Comparison of ENCODE assay signal across 8 cellular contexts in genomic region chr15:75673426-75674247, GRCh38. TPM values are rescaled to one million over a fixed set of nuclear protein-coding genes. Genes with fewer than 3 reads are reported as not detected.
A peak's percentile ranks its signal among the peaks of the same experiment; 100 is the strongest.
DNase-seq lines count a peak whose midpoint lies in the region; ATAC-seq and TF ChIP-seq lines count a peak whose summit lies in the region.
"Had no signal": no experiment of that assay in that cellular context is flagged by ENCODE, and none has a peak within 500 bp of the region (broad histone marks: within the 10 kb centered on the region; RNA-seq: fewer than 3 reads in every experiment).

No MANE protein-coding gene starts in this region.

- H3K4me1 ChIP-seq in NT2/D1 (ENCODE audit: insufficient read depth, insufficient read length) (peaks cover 36% of the 10 kb centered on the region), endodermal cell (ENCODE audit: control insufficient read depth, insufficient read depth, low read length) (peaks cover 14% of the 10 kb centered on the region)

- WGBS in endodermal cell (ENCODE audit: insufficient coverage in 1 of 2, insufficient read length in 1 of 2), 2 experiments = 97% methylated on average over 4 to 10 of the region's 10 CpGs

- peaks cover under 1% of the 10 kb centered on the region for H3K36me3 Mint-ChIP-seq in endodermal cell (ENCODE audit: low read depth)

- H3K9me3 Mint-ChIP-seq in endodermal cell = no peaks in the 10 kb centered on the region
- H3K9me3 Mint-ChIP-seq: activated T-helper 1 cell treated with anti-CD3 and anti-CD28 coated beads, Interleukin-12 subunit alpha, Interleukin-12 subunit beta, Interleukin-2, Interleukin-4 antibody, amounts not matched to agents 30 ng/mL and 10 ng/mL and 1 ng/mL, durations not matched to agents 14 hours and 24 hours and 36 hours had no signal

- peak overlapping the region; percentile 34 for H3K27ac ChIP-seq in endodermal cell (ENCODE audit: low read depth, low read length)

- H3K9me3 ChIP-seq in NT2/D1 (ENCODE audit: insufficient read depth, low read length) (no peaks in the 10 kb centered on the region), endodermal cell (ENCODE audit: control insufficient read depth, low read length) (no peaks in the 10 kb centered on the region)

- H3K27me3 ChIP-seq in NT2/D1 (ENCODE audit: insufficient read depth, insufficient read length) = no peaks in the 10 kb centered on the region
- H3K27me3 ChIP-seq in endodermal cell (ENCODE audit: control insufficient read depth, insufficient read depth, low read length, poor library complexity, severe bottlenecking) = no peaks in the 10 kb centered on the region

- peak overlapping the region; percentile 1 for H3K4me3 ChIP-seq in NT2/D1 (ENCODE audit: insufficient read length, low read depth)
- no peak overlapping the region for H3K4me3 ChIP-seq in endodermal cell (ENCODE audit: low read length)

- H3K9ac ChIP-seq in NT2/D1 (ENCODE audit: insufficient read length, low read depth) (peak overlapping the region; percentile 69), endodermal cell (ENCODE audit: extremely low read depth, low read length, poor library complexity, severe bottlenecking) (no peak overlapping the region)

- H3K27me3 Mint-ChIP-seq in endodermal cell (ENCODE audit: insufficient read depth) = no peaks in the 10 kb centered on the region

- TF ChIP-seq CTCF in endodermal cell (conservative IDR thresholded peaks at IDR 0.05) = no peak

- H3K27ac Mint-ChIP-seq in endodermal cell = peak overlapping the region; percentile 96
- H3K27ac Mint-ChIP-seq: activated T-helper 1 cell treated with anti-CD3 and anti-CD28 coated beads, Interleukin-12 subunit alpha, Interleukin-12 subunit beta, Interleukin-2, Interleukin-4 antibody, amounts not matched to agents 30 ng/mL and 10 ng/mL and 1 ng/mL, durations not matched to agents 14 hours and 24 hours and 36 hours had no signal

- peaks cover 26% of the 10 kb centered on the region for H3K4me1 Mint-ChIP-seq in endodermal cell

- no peak for DNase-seq in NT2/D1 (ENCODE audit: low read depth, low spot score)
- DNase-seq in endodermal cell = no peak
- peak; percentile 70 for DNase-seq in mucosa of gallbladder (ENCODE audit: low spot score)
- DNase-seq in ureter (ENCODE audit: low spot score) = peak; percentile 84
- no peak for DNase-seq in iPS-NIHi7 (ENCODE audit: extremely low spot score)
- no peak for DNase-seq in effector CD4-positive, alpha-beta T cell

- H3K4me3 Mint-ChIP-seq in endodermal cell = peak overlapping the region; percentile 29
- H3K4me3 Mint-ChIP-seq: activated T-helper 1 cell treated with anti-CD3 and anti-CD28 coated beads, Interleukin-12 subunit alpha, Interleukin-12 subunit beta, Interleukin-2, Interleukin-4 antibody, amounts not matched to agents 30 ng/mL and 10 ng/mL and 1 ng/mL, durations not matched to agents 14 hours and 24 hours and 36 hours had no signal

- no peak for ATAC-seq in HG03521 (IDR thresholded peaks at IDR 0.05; ENCODE audit: unreplicated experiment)

- H3K36me3 ChIP-seq in NT2/D1 (ENCODE audit: insufficient read depth, insufficient read length, low read length) (peaks cover 31% of the 10 kb centered on the region), endodermal cell (ENCODE audit: control insufficient read depth, insufficient read depth, low read length) (no peaks in the 10 kb centered on the region)

RNA-seq across cellular contexts. Expression of gene SNX33, which starts 25.9 kb away (rescaled TPM):
- total RNA-seq in endodermal cell (10 to 100 TPM; 18.9 to 23.2 TPM), mucosa of gallbladder (51.3 TPM), ureter (34.2 TPM)
- polyA plus RNA-seq in endodermal cell (2013, experiment 1 of 2) = 13.1 TPM
- 14.2 TPM for polyA plus RNA-seq in endodermal cell (2013, experiment 2 of 2)

RNA-seq across cellular contexts. Expression of gene IMP3, which starts 33.6 kb away (rescaled TPM):
- total RNA-seq in endodermal cell = 10 to 100 TPM; 52.2 to 58.2 TPM
- 38.3 TPM for polyA plus RNA-seq in endodermal cell (2013, experiment 1 of 2)
- 34.4 TPM for polyA plus RNA-seq in endodermal cell (2013, experiment 2 of 2)
- total RNA-seq in mucosa of gallbladder = 66.3 TPM
- 63.9 TPM for total RNA-seq in ureter

RNA-seq across cellular contexts. Expression of gene CSPG4, which starts 39.0 kb away (rescaled TPM):
- total RNA-seq in endodermal cell (1 to 10 TPM; 1.8 to 3.3 TPM), mucosa of gallbladder (20.5 TPM), ureter (31.0 TPM)
- polyA plus RNA-seq in endodermal cell (2013, experiment 1 of 2) = 3.4 TPM
- polyA plus RNA-seq in endodermal cell (2013, experiment 2 of 2) = 3.3 TPM
- total RNA-seq: activated T-helper 1 cell treated with anti-CD3 and anti-CD28 coated beads, Interleukin-12 subunit alpha, Interleukin-12 subunit beta, Interleukin-2, Interleukin-4 antibody, amounts not matched to agents 30 ng/mL and 10 ng/mL and 1 ng/mL, durations not matched to agents 14 hours and 24 hours and 36 hours had no signal

RNA-seq across cellular contexts. Expression of gene SNUPN, which starts 48.1 kb away (rescaled TPM):
- total RNA-seq in endodermal cell (10 to 100 TPM; 17.2 to 26.4 TPM), mucosa of gallbladder (23.3 TPM), ureter (20.8 TPM)
- 20.7 TPM for polyA plus RNA-seq in endodermal cell (2013, experiment 1 of 2)
- 16.8 TPM for polyA plus RNA-seq in endodermal cell (2013, experiment 2 of 2)

Comparison
In these comparisons a context has a peak if more than half of its experiments do, and no peak if none do; other contexts are left out.
1. DNase-seq: peak in mucosa of gallbladder (single experiment) and ureter (single experiment); none in NT2/D1 (single experiment), endodermal cell (single experiment), iPS-NIHi7 (single experiment) and effector CD4-positive, alpha-beta T cell (single experiment).